Comparison of ENCODE assay signal across 8 cellular contexts in genomic region chr5:174724484-174725260, GRCh38. TPM values are rescaled to one million over a fixed set of nuclear protein-coding genes. Genes with fewer than 3 reads are reported as not detected.
A peak's percentile ranks its signal among the peaks of the same experiment; 100 is the strongest.
DNase-seq lines count a peak whose midpoint lies in the region; ATAC-seq and TF ChIP-seq lines count a peak whose summit lies in the region.

Gene MSX2, plus strand, starts transcription at chr5:174724582. Its CDS starts 78 bp downstream, at chr5:174724660.

- peaks cover 100% of the 10 kb centered on the region for H3K27me3 Mint-ChIP-seq in brain

- DNase-seq in DMS 273 treated with DMSO at 0.1 percent for 48 hours (lab: John Stamatoyannopoulos, UW) (peak; percentile 13), NOMO-1 treated with DMSO at 0.1 percent for 48 hours (lab: John Stamatoyannopoulos, UW; ENCODE audit: unreplicated experiment) (peak; percentile 90), hippocampal formation (lab: John Stamatoyannopoulos, UW) (peak; percentile 42 to 60), pulmonary artery endothelial cell (ENCODE audit: low read depth, low spot score) (peak; percentile 45), GM19238 (ENCODE audit: insufficient read length, low spot score) (no peak)

- no peak for TF ChIP-seq CTCF in brain (conservative IDR thresholded peaks at IDR 0.05)

- H3K36me3 Mint-ChIP-seq in brain, result peaks cover 6% of the 10 kb centered on the region

- peaks cover 40% of the 10 kb centered on the region for H3K4me1 Mint-ChIP-seq in brain

- ATAC-seq in HG02571 (IDR thresholded peaks at IDR 0.05; ENCODE audit: unreplicated experiment) (no peak), GM19463 (IDR thresholded peaks at IDR 0.05; ENCODE audit: unreplicated experiment) (no peak)

- H3K27ac Mint-ChIP-seq in brain, result peak within 1 kb of the TSS; percentile 8 to 89 (median 79)

- H3K9me3 Mint-ChIP-seq in brain, result peaks cover 0 to 2% (median 0%) of the 10 kb centered on the region in 5 experiments

- peak within 1 kb of the TSS; percentile 84 to 93 (median 88) for H3K4me3 Mint-ChIP-seq in brain

RNA-seq across cellular contexts. Expression of gene MSX2, which starts in this region (rescaled TPM):
- 0.54 TPM for polyA plus RNA-seq in brain (ENCODE audit: insufficient read depth, low read depth, low replicate concordance)
- 0.21 and 0.40 TPM in 2 replicates for total RNA-seq in pulmonary artery endothelial cell

Comparison
In these comparisons a context has a peak if more than half of its experiments do, and no peak if none do; other contexts are left out.
1. Peak in DNase-seq in pulmonary artery endothelial cell; RNA of the gene not detected or under 1 TPM.